19 cellular contexts compared by ENCODE assay signal in the genomic region with DNA sequence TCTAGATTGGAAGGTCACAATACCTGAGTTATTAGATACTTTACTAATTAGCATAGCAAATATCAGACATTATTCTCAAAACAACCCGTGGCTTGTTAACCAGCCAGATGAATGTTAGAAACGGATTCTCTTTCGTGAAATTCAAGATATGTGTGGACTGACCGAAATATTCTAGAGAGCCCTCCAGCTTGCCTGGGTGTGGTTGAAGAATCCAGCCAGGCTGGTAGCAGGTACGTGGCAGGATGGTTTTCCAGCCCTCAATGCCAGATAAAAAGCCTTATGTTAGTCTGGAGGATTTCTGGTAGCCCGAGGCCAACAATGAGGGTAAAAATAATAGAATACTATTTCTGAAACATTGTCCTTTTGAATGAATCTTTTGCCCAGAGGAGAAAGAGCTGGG. TPM values are rescaled to one million over a fixed set of nuclear protein-coding genes. Genes with fewer than 3 reads are reported as not detected.
"Had no signal": no experiment of that assay in that cellular context is flagged by ENCODE, and none has a peak within 500 bp of the region (broad histone marks: within the 10 kb centered on the region; RNA-seq: fewer than 3 reads in every experiment).

No MANE protein-coding gene starts in this region.

- H3K36me3 ChIP-seq: brain microvascular endothelial cell, esophagus squamous epithelium, pancreas, sigmoid colon, uterus had no signal

- H3K4me3 Mint-ChIP-seq: activated CD4-positive, alpha-beta T cell treated with anti-CD3 and anti-CD28 coated beads, Interleukin-2, amount 10 ng/mL, durations not matched to agents 24 days and 14 days; activated naive CD8-positive, alpha-beta T cell treated with anti-CD3 and anti-CD28 coated beads, Interleukin-2, amount 10 ng/mL, durations not matched to agents 7 days and 5 days; naive B cell had no signal

- H3K27ac ChIP-seq: brain microvascular endothelial cell, esophagus squamous epithelium, pancreas, sigmoid colon, uterus had no signal

- DNase-seq: activated CD4-positive, alpha-beta T cell treated with anti-CD3 and anti-CD28 coated beads, Interleukin-2, amount 10 ng/mL, durations not matched to agents 24 days and 14 days; activated CD4-positive, CD25-positive, alpha-beta regulatory T cell; activated CD8-positive, alpha-beta memory T cell treated with anti-CD3 and anti-CD28 coated beads, Interleukin-2, amount 50 U/mL, for 48 hours; activated naive CD4-positive, alpha-beta T cell; activated naive CD8-positive, alpha-beta T cell treated with anti-CD3 and anti-CD28 coated beads, Interleukin-2, amount 10 ng/mL, durations not matched to agents 7 days and 5 days; anterior cingulate cortex; brain microvascular endothelial cell; effector CD8-positive, alpha-beta T cell; esophagus squamous epithelium; left cardiac atrium; naive B cell; pancreas; sigmoid colon; stimulated activated CD4-positive, alpha-beta T cell treated with anti-CD3 and anti-CD28 coated beads, Interleukin-1b, Interleukin-23, amount 100 ng/mL, for 48 hours; uterus had no signal

- H3K9me3 Mint-ChIP-seq: activated CD4-positive, alpha-beta T cell treated with anti-CD3 and anti-CD28 coated beads, Interleukin-2, amount 10 ng/mL, durations not matched to agents 24 days and 14 days; activated naive CD8-positive, alpha-beta T cell treated with anti-CD3 and anti-CD28 coated beads, Interleukin-2, amount 10 ng/mL, durations not matched to agents 7 days and 5 days; naive B cell had no signal

- H3K4me1 ChIP-seq: uterus had no signal

- H3K27me3 ChIP-seq: brain microvascular endothelial cell, esophagus squamous epithelium, pancreas, sigmoid colon, uterus had no signal

- H3K27me3 Mint-ChIP-seq: naive B cell had no signal

- H3K9me3 ChIP-seq: esophagus squamous epithelium, pancreas, sigmoid colon, uterus had no signal

- H3K27ac Mint-ChIP-seq: activated CD4-positive, alpha-beta T cell treated with anti-CD3 and anti-CD28 coated beads, Interleukin-2, amount 10 ng/mL, durations not matched to agents 24 days and 14 days; activated naive CD8-positive, alpha-beta T cell treated with anti-CD3 and anti-CD28 coated beads, Interleukin-2, amount 10 ng/mL, durations not matched to agents 7 days and 5 days; naive B cell had no signal

- H3K36me3 Mint-ChIP-seq: activated naive CD8-positive, alpha-beta T cell treated with anti-CD3 and anti-CD28 coated beads, Interleukin-2, amount 10 ng/mL, durations not matched to agents 7 days and 5 days; naive B cell had no signal

- H3K4me3 ChIP-seq: esophagus squamous epithelium, pancreas, sigmoid colon, uterus had no signal

RNA-seq across cellular contexts. Expression of gene ECT2L, which starts 19.3 kb away (rescaled TPM):
- total RNA-seq: activated CD4-positive, alpha-beta T cell treated with anti-CD3 and anti-CD28 coated beads, Interleukin-2, amount 10 ng/mL, durations not matched to agents 24 days and 14 days; activated naive CD8-positive, alpha-beta T cell treated with anti-CD3 and anti-CD28 coated beads, Interleukin-2, amount 10 ng/mL, durations not matched to agents 7 days and 5 days; endothelial cell of umbilical vein; esophagus squamous epithelium; fibroblast of villous mesenchyme; mononuclear cell; sigmoid colon; T-helper 2 cell treated with Interferon-gamma antibody and Interleukin-4, amounts not matched to agents 100 ng/mL and 5 ng/mL, for 36 hours had no signal
- polyA plus RNA-seq: endothelial cell of umbilical vein had no signal
